ENCODE assay signal across 1 cellular context in the genomic region with DNA sequence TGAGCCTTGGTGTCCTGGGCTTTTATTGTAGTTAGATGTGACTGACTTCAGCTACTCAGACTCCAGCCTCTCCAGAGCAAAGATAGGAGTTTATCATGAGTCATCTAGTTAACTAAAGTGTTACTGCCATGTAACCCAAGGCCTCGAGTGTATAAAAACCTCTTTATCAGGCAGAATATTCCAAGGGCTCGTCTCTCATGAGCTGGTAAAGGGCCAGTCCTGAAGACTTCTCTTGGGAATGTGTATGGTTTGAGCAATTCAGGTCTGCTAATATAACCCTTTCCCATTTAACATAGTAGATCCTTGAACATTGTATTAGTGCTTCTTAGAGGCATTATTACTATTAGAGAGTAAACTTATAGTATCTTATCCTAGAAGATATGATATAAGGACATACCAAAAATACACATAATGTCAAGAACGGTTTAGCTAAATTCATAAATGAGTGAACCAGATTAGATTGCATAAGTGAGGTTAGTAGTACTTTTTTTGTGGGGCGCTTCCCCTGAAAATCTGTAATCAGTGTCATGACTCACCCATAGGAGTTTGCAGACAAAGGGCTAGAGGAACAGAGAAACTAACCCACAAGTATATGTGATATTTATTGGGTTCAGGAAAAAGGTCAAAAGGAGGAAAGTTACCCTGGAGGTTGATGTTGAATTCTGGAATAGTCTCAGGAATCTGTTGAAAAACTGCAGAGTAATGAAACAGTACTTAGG.
A peak's percentile ranks its signal among the peaks of the same experiment; 100 is the strongest.
TF ChIP-seq lines count a peak whose summit lies in the region.

No MANE protein-coding gene starts in this region.

TF ChIP-seq in GM12878, 131 proteins besides CTCF, POLR2A, EP300 and RAD21 (continued from another document):
- TF ChIP-seq, protein P1, sequence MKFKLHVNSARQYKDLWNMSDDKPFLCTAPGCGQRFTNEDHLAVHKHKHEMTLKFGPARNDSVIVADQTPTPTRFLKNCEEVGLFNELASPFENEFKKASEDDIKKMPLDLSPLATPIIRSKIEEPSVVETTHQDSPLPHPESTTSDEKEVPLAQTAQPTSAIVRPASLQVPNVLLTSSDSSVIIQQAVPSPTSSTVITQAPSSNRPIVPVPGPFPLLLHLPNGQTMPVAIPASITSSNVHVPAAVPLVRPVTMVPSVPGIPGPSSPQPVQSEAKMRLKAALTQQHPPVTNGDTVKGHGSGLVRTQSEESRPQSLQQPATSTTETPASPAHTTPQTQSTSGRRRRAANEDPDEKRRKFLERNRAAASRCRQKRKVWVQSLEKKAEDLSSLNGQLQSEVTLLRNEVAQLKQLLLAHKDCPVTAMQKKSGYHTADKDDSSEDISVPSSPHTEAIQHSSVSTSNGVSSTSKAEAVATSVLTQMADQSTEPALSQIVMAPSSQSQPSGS (IDR thresholded peaks at IDR 0.05; ENCODE audit: low read length): no peak; the same call in 1 of the 2 replicates
- TF ChIP-seq CREM (IDR thresholded peaks at IDR 0.05; ENCODE audit: low read depth): no peak
- TF ChIP-seq ETV6 (conservative IDR thresholded peaks at IDR 0.05 in 1 of 2, IDR thresholded peaks at IDR 0.05 in 1 of 2; ENCODE audit: borderline replicate concordance in 1 of 2, low read depth in 1 of 2): no peak
- no peak for TF ChIP-seq YBX1 (IDR thresholded peaks at IDR 0.05)
- TF ChIP-seq ZNF207 (IDR thresholded peaks at IDR 0.05; ENCODE audit: borderline replicate concordance): no peak
- no peak for TF ChIP-seq SIN3A (IDR thresholded peaks at IDR 0.05; ENCODE audit: low read depth, low read length)
- no peak for TF ChIP-seq MEF2B (IDR thresholded peaks at IDR 0.05; ENCODE audit: partially characterized antibody, poor library complexity, severe bottlenecking)
- TF ChIP-seq, protein P2, sequence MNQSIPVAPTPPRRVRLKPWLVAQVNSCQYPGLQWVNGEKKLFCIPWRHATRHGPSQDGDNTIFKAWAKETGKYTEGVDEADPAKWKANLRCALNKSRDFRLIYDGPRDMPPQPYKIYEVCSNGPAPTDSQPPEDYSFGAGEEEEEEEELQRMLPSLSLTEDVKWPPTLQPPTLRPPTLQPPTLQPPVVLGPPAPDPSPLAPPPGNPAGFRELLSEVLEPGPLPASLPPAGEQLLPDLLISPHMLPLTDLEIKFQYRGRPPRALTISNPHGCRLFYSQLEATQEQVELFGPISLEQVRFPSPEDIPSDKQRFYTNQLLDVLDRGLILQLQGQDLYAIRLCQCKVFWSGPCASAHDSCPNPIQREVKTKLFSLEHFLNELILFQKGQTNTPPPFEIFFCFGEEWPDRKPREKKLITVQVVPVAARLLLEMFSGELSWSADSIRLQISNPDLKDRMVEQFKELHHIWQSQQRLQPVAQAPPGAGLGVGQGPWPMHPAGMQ (IDR thresholded peaks at IDR 0.05; ENCODE audit: borderline replicate concordance): no peak
- no peak for TF ChIP-seq BRCA1 (IDR thresholded peaks at IDR 0.05; ENCODE audit: low read depth, low read length)
- TF ChIP-seq STAT3 (IDR thresholded peaks at IDR 0.05; ENCODE audit: low read depth, low read length): no peak
- TF ChIP-seq, protein P3, sequence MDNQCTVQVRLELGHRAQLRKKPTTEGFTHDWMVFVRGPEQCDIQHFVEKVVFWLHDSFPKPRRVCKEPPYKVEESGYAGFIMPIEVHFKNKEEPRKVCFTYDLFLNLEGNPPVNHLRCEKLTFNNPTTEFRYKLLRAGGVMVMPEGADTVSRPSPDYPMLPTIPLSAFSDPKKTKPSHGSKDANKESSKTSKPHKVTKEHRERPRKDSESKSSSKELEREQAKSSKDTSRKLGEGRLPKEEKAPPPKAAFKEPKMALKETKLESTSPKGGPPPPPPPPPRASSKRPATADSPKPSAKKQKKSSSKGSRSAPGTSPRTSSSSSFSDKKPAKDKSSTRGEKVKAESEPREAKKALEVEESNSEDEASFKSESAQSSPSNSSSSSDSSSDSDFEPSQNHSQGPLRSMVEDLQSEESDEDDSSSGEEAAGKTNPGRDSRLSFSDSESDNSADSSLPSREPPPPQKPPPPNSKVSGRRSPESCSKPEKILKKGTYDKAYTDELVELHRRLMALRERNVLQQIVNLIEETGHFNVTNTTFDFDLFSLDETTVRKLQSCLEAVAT (IDR thresholded peaks at IDR 0.05): no peak
- 0 out of 2 replicates have a peak, but pooled peaks have one; percentile 4 for TF ChIP-seq IKZF1 (conservative IDR thresholded peaks at IDR 0.05)
- no peak for TF ChIP-seq JUND (IDR thresholded peaks at IDR 0.05; ENCODE audit: low read depth, low read length)
- TF ChIP-seq CHD1 (IDR thresholded peaks at IDR 0.05; ENCODE audit: low read depth, low read length): no peak
- TF ChIP-seq WRNIP1 (IDR thresholded peaks at IDR 0.05; ENCODE audit: borderline replicate concordance, low read depth, low read length): no peak
- TF ChIP-seq SMAD5 (IDR thresholded peaks at IDR 0.05; ENCODE audit: low read depth): no peak
- TF ChIP-seq SRF (IDR thresholded peaks at IDR 0.05; ENCODE audit: low read depth in 2 of 2, low read length in 2 of 2): no peak
- TF ChIP-seq BMI1 (IDR thresholded peaks at IDR 0.05; ENCODE audit: borderline replicate concordance): no peak
- TF ChIP-seq, protein P4, sequence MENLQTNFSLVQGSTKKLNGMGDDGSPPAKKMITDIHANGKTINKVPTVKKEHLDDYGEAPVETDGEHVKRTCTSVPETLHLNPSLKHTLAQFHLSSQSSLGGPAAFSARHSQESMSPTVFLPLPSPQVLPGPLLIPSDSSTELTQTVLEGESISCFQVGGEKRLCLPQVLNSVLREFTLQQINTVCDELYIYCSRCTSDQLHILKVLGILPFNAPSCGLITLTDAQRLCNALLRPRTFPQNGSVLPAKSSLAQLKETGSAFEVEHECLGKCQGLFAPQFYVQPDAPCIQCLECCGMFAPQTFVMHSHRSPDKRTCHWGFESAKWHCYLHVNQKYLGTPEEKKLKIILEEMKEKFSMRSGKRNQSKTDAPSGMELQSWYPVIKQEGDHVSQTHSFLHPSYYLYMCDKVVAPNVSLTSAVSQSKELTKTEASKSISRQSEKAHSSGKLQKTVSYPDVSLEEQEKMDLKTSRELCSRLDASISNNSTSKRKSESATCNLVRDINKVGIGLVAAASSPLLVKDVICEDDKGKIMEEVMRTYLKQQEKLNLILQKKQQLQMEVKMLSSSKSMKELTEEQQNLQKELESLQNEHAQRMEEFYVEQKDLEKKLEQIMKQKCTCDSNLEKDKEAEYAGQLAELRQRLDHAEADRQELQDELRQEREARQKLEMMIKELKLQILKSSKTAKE (IDR thresholded peaks at IDR 0.05; ENCODE audit: low read depth, poor library complexity, severe bottlenecking): no peak
- TF ChIP-seq MTA3 (IDR thresholded peaks at IDR 0.05; ENCODE audit: borderline replicate concordance, low read length): no peak; the same call in 1 of the 2 replicates
- no peak for TF ChIP-seq PAX8 (IDR thresholded peaks at IDR 0.05)
- TF ChIP-seq NR2C1 (IDR thresholded peaks at IDR 0.05): no peak
- TF ChIP-seq, protein P5, sequence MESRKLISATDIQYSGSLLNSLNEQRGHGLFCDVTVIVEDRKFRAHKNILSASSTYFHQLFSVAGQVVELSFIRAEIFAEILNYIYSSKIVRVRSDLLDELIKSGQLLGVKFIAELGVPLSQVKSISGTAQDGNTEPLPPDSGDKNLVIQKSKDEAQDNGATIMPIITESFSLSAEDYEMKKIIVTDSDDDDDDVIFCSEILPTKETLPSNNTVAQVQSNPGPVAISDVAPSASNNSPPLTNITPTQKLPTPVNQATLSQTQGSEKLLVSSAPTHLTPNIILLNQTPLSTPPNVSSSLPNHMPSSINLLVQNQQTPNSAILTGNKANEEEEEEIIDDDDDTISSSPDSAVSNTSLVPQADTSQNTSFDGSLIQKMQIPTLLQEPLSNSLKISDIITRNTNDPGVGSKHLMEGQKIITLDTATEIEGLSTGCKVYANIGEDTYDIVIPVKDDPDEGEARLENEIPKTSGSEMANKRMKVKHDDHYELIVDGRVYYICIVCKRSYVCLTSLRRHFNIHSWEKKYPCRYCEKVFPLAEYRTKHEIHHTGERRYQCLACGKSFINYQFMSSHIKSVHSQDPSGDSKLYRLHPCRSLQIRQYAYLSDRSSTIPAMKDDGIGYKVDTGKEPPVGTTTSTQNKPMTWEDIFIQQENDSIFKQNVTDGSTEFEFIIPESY (IDR thresholded peaks at IDR 0.05): no peak
- peak; percentile 46 for TF ChIP-seq JUNB (IDR thresholded peaks at IDR 0.05)
- TF ChIP-seq, protein P6, sequence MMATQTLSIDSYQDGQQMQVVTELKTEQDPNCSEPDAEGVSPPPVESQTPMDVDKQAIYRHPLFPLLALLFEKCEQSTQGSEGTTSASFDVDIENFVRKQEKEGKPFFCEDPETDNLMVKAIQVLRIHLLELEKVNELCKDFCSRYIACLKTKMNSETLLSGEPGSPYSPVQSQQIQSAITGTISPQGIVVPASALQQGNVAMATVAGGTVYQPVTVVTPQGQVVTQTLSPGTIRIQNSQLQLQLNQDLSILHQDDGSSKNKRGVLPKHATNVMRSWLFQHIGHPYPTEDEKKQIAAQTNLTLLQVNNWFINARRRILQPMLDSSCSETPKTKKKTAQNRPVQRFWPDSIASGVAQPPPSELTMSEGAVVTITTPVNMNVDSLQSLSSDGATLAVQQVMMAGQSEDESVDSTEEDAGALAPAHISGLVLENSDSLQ (IDR thresholded peaks at IDR 0.05): no peak
- TF ChIP-seq POLR2AphosphoS5 (IDR thresholded peaks at IDR 0.05; ENCODE audit: low read length): peak; percentile 8; the same call in 1 of the 2 replicates
- TF ChIP-seq EZH2 (IDR thresholded peaks at IDR 0.05; ENCODE audit: borderline replicate concordance, control insufficient read depth, low read depth, low read length): no peak
- TF ChIP-seq FOXK2 (IDR thresholded peaks at IDR 0.05): no peak
- no peak for TF ChIP-seq KDM1A (IDR thresholded peaks at IDR 0.05; ENCODE audit: borderline replicate concordance)
- TF ChIP-seq BCL11A (IDR thresholded peaks at IDR 0.05; ENCODE audit: low read depth, low read length): no peak
- TF ChIP-seq MXI1 (IDR thresholded peaks at IDR 0.05; ENCODE audit: low read depth, low read length): no peak
- TF ChIP-seq, protein P7, sequence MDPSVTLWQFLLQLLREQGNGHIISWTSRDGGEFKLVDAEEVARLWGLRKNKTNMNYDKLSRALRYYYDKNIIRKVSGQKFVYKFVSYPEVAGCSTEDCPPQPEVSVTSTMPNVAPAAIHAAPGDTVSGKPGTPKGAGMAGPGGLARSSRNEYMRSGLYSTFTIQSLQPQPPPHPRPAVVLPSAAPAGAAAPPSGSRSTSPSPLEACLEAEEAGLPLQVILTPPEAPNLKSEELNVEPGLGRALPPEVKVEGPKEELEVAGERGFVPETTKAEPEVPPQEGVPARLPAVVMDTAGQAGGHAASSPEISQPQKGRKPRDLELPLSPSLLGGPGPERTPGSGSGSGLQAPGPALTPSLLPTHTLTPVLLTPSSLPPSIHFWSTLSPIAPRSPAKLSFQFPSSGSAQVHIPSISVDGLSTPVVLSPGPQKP (IDR thresholded peaks at IDR 0.05; ENCODE audit: low read depth, low read length): no peak
- TF ChIP-seq PAX5 (IDR thresholded peaks at IDR 0.05; ENCODE audit: borderline replicate concordance, low read depth, low read length): no peak
